17 cellular contexts compared by ENCODE assay signal in the genomic region with DNA sequence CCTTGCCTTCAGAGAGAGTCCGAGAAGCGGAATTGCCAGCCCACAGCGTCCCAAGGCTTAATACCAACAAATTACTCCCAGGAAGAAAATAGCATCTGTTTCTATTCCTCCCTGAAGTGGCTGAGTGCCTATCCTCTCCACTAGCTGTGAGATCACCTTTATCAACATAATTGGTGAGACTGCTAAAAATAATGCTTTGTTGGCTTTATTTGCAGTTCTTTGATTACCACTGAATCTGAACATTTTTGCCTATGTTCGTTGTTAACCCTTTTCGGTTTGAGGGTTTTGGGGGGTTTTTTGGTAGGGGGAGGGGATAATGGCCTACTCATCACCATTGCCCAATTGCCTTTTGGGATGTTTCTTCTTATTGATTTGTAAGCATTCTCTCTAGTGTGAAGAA.
"Had no signal": no experiment of that assay in that cellular context is flagged by ENCODE, and none has a peak within 500 bp of the region (broad histone marks: within the 10 kb centered on the region; RNA-seq: fewer than 3 reads in every experiment).

No MANE protein-coding gene starts in this region.

- H3K4me1 ChIP-seq: gastrocnemius medialis, lower lobe of right lung, prostate gland, right atrium auricular region, sigmoid colon, stomach, tibial artery had no signal

- H3K27ac ChIP-seq: epithelial cell of prostate, gastrocnemius medialis, lower lobe of right lung, prostate gland, right atrium auricular region, sigmoid colon, stomach, tibial artery had no signal

- H3K4me3 ChIP-seq: gastrocnemius medialis, lower lobe of right lung, prostate gland, right atrium auricular region, sigmoid colon, stomach, tibial artery had no signal

- FAIRE-seq: keratinocyte had no signal

- DNase-seq: effector CD8-positive, alpha-beta T cell; foreskin fibroblast; gastrocnemius medialis; left ventricle myocardium superior; lower lobe of right lung; sigmoid colon; stimulated activated CD4-positive, alpha-beta T cell treated with anti-CD3 and anti-CD28 coated beads, Interleukin-2, amount 100 ng/mL, for 24 hours; stimulated activated CD4-positive, alpha-beta T cell treated with anti-CD3 and anti-CD28 coated beads, Interleukin-4, amount 100 ng/mL, for 24 hours; stimulated activated naive CD4-positive, alpha-beta T cell treated with Interleukin-2 at 50 U/mL for 16 hours; stomach; tibial artery had no signal

- H3K36me3 ChIP-seq: gastrocnemius medialis, lower lobe of right lung, prostate gland, right atrium auricular region, sigmoid colon, stomach, tibial artery had no signal

- ATAC-seq: esophagus mucosa; gastrocnemius medialis; left ventricle myocardium superior; lower lobe of right lung; stimulated activated effector memory CD8-positive, alpha-beta T cell treated with anti-CD3 and anti-CD28 coated beads, Interleukin-12 subunit alpha, Interleukin-12 subunit beta, amount 100 ng/mL, for 72 hours had no signal

- H3K27me3 ChIP-seq: gastrocnemius medialis, right atrium auricular region, sigmoid colon had no signal

- H3K9me3 ChIP-seq: gastrocnemius medialis, lower lobe of right lung, prostate gland, right atrium auricular region, sigmoid colon, stomach, tibial artery had no signal
